In the genomic region with DNA sequence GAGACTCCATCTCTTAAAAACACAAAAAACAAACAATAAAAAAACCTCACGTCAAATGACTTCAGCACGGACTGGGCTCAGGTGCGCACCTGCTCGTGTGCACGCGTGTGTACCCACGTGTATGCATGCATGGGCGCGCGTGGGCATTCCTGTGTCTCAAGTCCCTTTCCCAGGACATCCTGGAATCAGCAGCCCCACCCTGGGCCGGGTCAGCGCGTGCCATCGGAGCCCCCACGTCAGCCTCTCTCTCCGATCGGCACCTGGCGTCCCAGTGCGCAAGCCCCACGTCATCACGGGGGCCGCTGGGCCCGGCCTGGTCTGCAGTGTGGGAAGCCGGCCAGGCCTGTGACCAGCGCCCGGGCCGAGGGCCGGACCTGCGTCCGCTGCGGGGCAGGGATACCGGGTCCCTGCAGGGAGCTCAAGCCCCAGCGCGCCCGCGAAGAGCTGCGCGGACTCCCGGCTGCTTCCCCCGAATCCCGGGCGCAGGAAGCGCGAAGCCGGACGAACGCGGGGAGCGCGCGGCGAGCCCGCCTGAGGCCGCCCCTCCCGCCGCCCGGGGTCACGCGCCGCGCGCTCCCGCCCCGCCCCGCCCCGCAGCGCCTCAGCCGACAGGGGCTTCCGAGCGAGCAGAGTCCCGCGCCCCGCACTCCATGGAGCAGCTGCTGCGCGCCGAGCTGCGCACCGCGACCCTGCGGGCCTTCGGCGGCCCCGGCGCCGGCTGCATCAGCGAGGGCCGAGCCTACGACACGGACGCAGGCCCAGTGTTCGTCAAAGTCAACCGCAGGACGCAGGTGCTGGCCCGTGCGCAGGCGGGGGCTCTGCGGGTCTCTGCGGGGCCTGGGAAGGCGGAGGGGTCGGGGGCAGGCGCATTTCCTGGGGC, we compare ENCODE assay signal across 8 cellular contexts. TPM values are rescaled to one million over a fixed set of nuclear protein-coding genes. Genes with fewer than 3 reads are reported as not detected.
DNase-seq lines count a peak whose midpoint lies in the region; ATAC-seq, FAIRE-seq and TF ChIP-seq lines count a peak whose summit lies in the region.

A gene (plus strand): TSS at position 629 of the 880 bp plus-strand sequence. CDS start 22 bp downstream, at position 651.

- H3K36me3 ChIP-seq in CD4-positive, alpha-beta memory T cell (ENCODE audit: insufficient read depth, low read length), result no peaks in the 10 kb centered on the region
- peaks cover 6% of the 10 kb centered on the region for H3K36me3 ChIP-seq in ectodermal cell (ENCODE audit: control insufficient read depth, insufficient read depth, low read length)
- peaks cover 5 to 6% of the 10 kb centered on the region in 2 experiments; a peak in 4 of 5 replicates for H3K36me3 ChIP-seq in HepG2 (replicated peaks in 1 of 2; ENCODE audit: control insufficient read depth in 1 of 2, insufficient read depth in 2 of 2, low read length in 2 of 2)

- intact Hi-C loops in CD4-positive, alpha-beta memory T cell (cut with micrococcal nuclease), result no loop called here
- intact Hi-C loops in HepG2 (cut with micrococcal nuclease; ENCODE audit: unreplicated experiment), result no loop called here

- TF ChIP-seq EP300 in HepG2 (IDR thresholded peaks at IDR 0.05; ENCODE audit: low read depth in 2 of 2, low read length in 2 of 2) (no peak), HepG2 (CRISPR knock-in tag; IDR thresholded peaks at IDR 0.05; ENCODE audit: borderline replicate concordance) (no peak)

- peaks cover 0 to 15% (median 7%) of the 10 kb centered on the region in 8 donors for H3K9me3 Mint-ChIP-seq in CD4-positive, alpha-beta memory T cell
- peaks cover 1 to 6% (median 3%) of the 10 kb centered on the region in 3 donors for H3K9me3 Mint-ChIP-seq in IgD-negative memory B cell
- H3K9me3 Mint-ChIP-seq in WTC11, result peaks cover 12% of the 10 kb centered on the region
- H3K9me3 Mint-ChIP-seq in stimulated activated effector memory CD8-positive, alpha-beta T cell treated with anti-CD3 and anti-CD28 coated beads, Interleukin-12 subunit alpha, Interleukin-12 subunit beta, amount 100 ng/mL, for 72 hours, result peaks cover 7% of the 10 kb centered on the region

- H4K20me1 ChIP-seq in HepG2 (ENCODE audit: insufficient read depth, low read length), result no peaks in the 10 kb centered on the region

- no peak within 1 kb of the TSS for H3K27ac ChIP-seq in CD4-positive, alpha-beta memory T cell (ENCODE audit: low read depth, low read length)
- no peak within 1 kb of the TSS for H3K27ac ChIP-seq in ectodermal cell (ENCODE audit: insufficient read depth, low read depth, low read length, poor library complexity, severe bottlenecking)
- H3K27ac ChIP-seq in HepG2 (ENCODE audit: extremely low read length, insufficient read depth, low read length), result peak within 1 kb of the TSS; percentile 60

- POLR2A ChIA-PET in CD4-positive, alpha-beta memory T cell (lab: Charles Lee; ENCODE audit: partially characterized antibody), result interaction anchor here (0.7 to 0.9 kb wide), 2 partner anchors 16 to 23 kb away, joined by 3 read pairs; no protein-coding TSS in a partner anchor
- POLR2A ChIA-PET in WTC11 (lab: Charles Lee) (no interaction called here), HepG2 (lab: Yijun Ruan, JAX) (interaction anchor here (1.0 to 1.9 kb wide), 3 partner anchors 15 to 19 kb away, joined by 3 to 16 read pairs (median 6); a partner anchor contains a TSS)

- WGBS in ectodermal cell, 2 experiments, result 8% methylated on average over 101 of the region's 101 CpGs
- 70% methylated on average over 22 of the region's 101 CpGs for WGBS in HepG2 (ENCODE audit: low lambda C conversion rate)

- no peak for TF ChIP-seq CTCF in WTC11 (IDR thresholded peaks at IDR 0.05)
- no peak for TF ChIP-seq CTCF in HepG2 (CRISPR knock-in tag; IDR thresholded peaks at IDR 0.05)

- H3K9me3 ChIP-seq in CD4-positive, alpha-beta memory T cell (ENCODE audit: control insufficient read depth in 1 of 2, low read length in 2 of 2), result peaks cover 0 to 6% of the 10 kb centered on the region in 2 donors
- H3K9me3 ChIP-seq in ectodermal cell (ENCODE audit: control insufficient read depth, low read length), result peaks cover 4% of the 10 kb centered on the region
- peaks cover 16% of the 10 kb centered on the region for H3K9me3 ChIP-seq in HepG2 (ENCODE audit: low read length)

- H3K9ac ChIP-seq in HepG2 (ENCODE audit: insufficient read depth, low read depth, low read length), result peak within 1 kb of the TSS; percentile 75

- TF ChIP-seq POLR2A in HepG2 (IDR thresholded peaks at IDR 0.05; ENCODE audit: insufficient read depth in 1 of 2, low read depth in 2 of 2, low read length in 2 of 2), result peak; percentile 67 to 91

- peak in 1 of 5 donors; percentile 7 for DNase-seq in CD4-positive, alpha-beta memory T cell
- peak; percentile 70 for DNase-seq in WTC11 (ENCODE audit: low spot score)
- peak; percentile 48 for DNase-seq in HepG2 (ENCODE audit: low spot score)
- no peak for DNase-seq in stimulated activated effector memory CD8-positive, alpha-beta T cell treated with anti-CD3 and anti-CD28 coated beads, Interleukin-12 subunit alpha, Interleukin-12 subunit beta, amount 100 ng/mL, for 72 hours (ENCODE audit: low spot score in 2 of 2)

- H3K4me2 ChIP-seq in HepG2 (ENCODE audit: low read depth, low read length), result peak within 1 kb of the TSS; percentile 89

- ATAC-seq in WTC11, result peak; percentile 84
- ATAC-seq in HepG2, result peak; percentile 46
- ATAC-seq in stimulated activated effector memory CD8-positive, alpha-beta T cell treated with anti-CD3 and anti-CD28 coated beads, Interleukin-12 subunit alpha, Interleukin-12 subunit beta, amount 100 ng/mL, for 72 hours, result peak; percentile 55
- ATAC-seq in HG02763 (IDR thresholded peaks at IDR 0.05; ENCODE audit: unreplicated experiment), result no peak
- no peak for ATAC-seq in GM21390 (IDR thresholded peaks at IDR 0.05; ENCODE audit: unreplicated experiment)

- peak within 1 kb of the TSS; percentile 36 to 80 (median 62) for H3K4me3 Mint-ChIP-seq in CD4-positive, alpha-beta memory T cell
- H3K4me3 Mint-ChIP-seq in IgD-negative memory B cell (peak within 1 kb of the TSS in 3 of 4 donors; percentile 65 to 76 (median 67)), WTC11 (peak within 1 kb of the TSS; percentile 66)
- H3K4me3 Mint-ChIP-seq in stimulated activated effector memory CD8-positive, alpha-beta T cell treated with anti-CD3 and anti-CD28 coated beads, Interleukin-12 subunit alpha, Interleukin-12 subunit beta, amount 100 ng/mL, for 72 hours, result peak within 1 kb of the TSS; percentile 49

- BruUV-seq in HepG2 (replicated peaks; lab: Mats Ljungman, UMichigan), result TSS peak; percentile 74

- H3K4me3 ChIP-seq in CD4-positive, alpha-beta memory T cell (ENCODE audit: low read length in 2 of 2), result peak within 1 kb of the TSS in 1 of 2 donors; percentile 38
- H3K4me3 ChIP-seq in ectodermal cell (ENCODE audit: insufficient read depth, low read depth, low read length) (peak within 1 kb of the TSS; percentile 60), HepG2 (replicated peaks in 1 of 3; ENCODE audit: insufficient read depth in 1 of 3, low read depth in 2 of 3, low read length in 3 of 3) (peak within 1 kb of the TSS; percentile 70 to 87 (median 83))

- H3K36me3 Mint-ChIP-seq in CD4-positive, alpha-beta memory T cell, result peaks cover 10 to 20% of the 10 kb centered on the region in 2 donors
- H3K36me3 Mint-ChIP-seq in IgD-negative memory B cell, result peaks cover 14% of the 10 kb centered on the region
- H3K36me3 Mint-ChIP-seq in WTC11, result peaks cover 25% of the 10 kb centered on the region
- peaks cover 21% of the 10 kb centered on the region for H3K36me3 Mint-ChIP-seq in stimulated activated effector memory CD8-positive, alpha-beta T cell treated with anti-CD3 and anti-CD28 coated beads, Interleukin-12 subunit alpha, Interleukin-12 subunit beta, amount 100 ng/mL, for 72 hours

- no peak for FAIRE-seq in HepG2 (lab: Jason Lieb, UNC)

- peaks cover 18% of the 10 kb centered on the region for H3K79me2 ChIP-seq in HepG2 (ENCODE audit: insufficient read depth, low read length)

- TF ChIP-seq RAD21 in HepG2 (CRISPR knock-in tag; IDR thresholded peaks at IDR 0.05), result peak; percentile 69

- H3K27ac Mint-ChIP-seq in CD4-positive, alpha-beta memory T cell, result no peak within 1 kb of the TSS
- H3K27ac Mint-ChIP-seq in IgD-negative memory B cell (no peak within 1 kb of the TSS), WTC11 (peak within 1 kb of the TSS; percentile 63; the same call in 1 of the 2 replicates)
- H3K27ac Mint-ChIP-seq in stimulated activated effector memory CD8-positive, alpha-beta T cell treated with anti-CD3 and anti-CD28 coated beads, Interleukin-12 subunit alpha, Interleukin-12 subunit beta, amount 100 ng/mL, for 72 hours, result no peak within 1 kb of the TSS

- H3K27me3 Mint-ChIP-seq in CD4-positive, alpha-beta memory T cell, result no peaks in the 10 kb centered on the region
- peaks cover 5% of the 10 kb centered on the region for H3K27me3 Mint-ChIP-seq in IgD-negative memory B cell
- peaks cover 19% of the 10 kb centered on the region for H3K27me3 Mint-ChIP-seq in WTC11 (ENCODE audit: low read depth)

- no peaks in the 10 kb centered on the region for H3K27me3 ChIP-seq in CD4-positive, alpha-beta memory T cell (ENCODE audit: insufficient read depth, low read length)
- H3K27me3 ChIP-seq in ectodermal cell (ENCODE audit: control insufficient read depth, insufficient read depth, low read length, poor library complexity, severe bottlenecking), result peaks cover 3% of the 10 kb centered on the region
- H3K27me3 ChIP-seq in HepG2 (ENCODE audit: control insufficient read depth in 1 of 2, insufficient read depth in 2 of 2, low read length in 2 of 2), result no peaks in the 10 kb centered on the region

- in situ Hi-C loops in HepG2 (cut with HindIII; ENCODE audit: extremely low pct_ligation_motif_present, low pct_unique_long_range_greater_than_20kb), result no loop called here

- peaks cover 4% of the 10 kb centered on the region for H3K4me1 ChIP-seq in CD4-positive, alpha-beta memory T cell (ENCODE audit: insufficient read depth, low read length)
- H3K4me1 ChIP-seq in ectodermal cell (ENCODE audit: control insufficient read depth, insufficient read depth, low read length) (no peaks in the 10 kb centered on the region), HepG2 (ENCODE audit: insufficient read depth, low read length) (peaks cover 45% of the 10 kb centered on the region)

- H3K4me1 Mint-ChIP-seq in CD4-positive, alpha-beta memory T cell, result peaks cover 0 to 9% (median 5%) of the 10 kb centered on the region in 4 donors
- H3K4me1 Mint-ChIP-seq in IgD-negative memory B cell (peaks cover 0 to 5% (median 1%) of the 10 kb centered on the region in 3 donors), WTC11 (peaks cover 4% of the 10 kb centered on the region; the same call in 1 of the 2 replicates)
- no peaks in the 10 kb centered on the region for H3K4me1 Mint-ChIP-seq in stimulated activated effector memory CD8-positive, alpha-beta T cell treated with anti-CD3 and anti-CD28 coated beads, Interleukin-12 subunit alpha, Interleukin-12 subunit beta, amount 100 ng/mL, for 72 hours

- H2AFZ ChIP-seq in HepG2 (ENCODE audit: low read length), result no peak within 1 kb of the TSS

- CTCF ChIA-PET in CD4-positive, alpha-beta memory T cell (lab: Charles Lee; ENCODE audit: partially characterized antibody), result no interaction called here
- CTCF ChIA-PET in WTC11 (lab: Charles Lee) (interaction anchor here (1.7 kb wide), 1 partner anchor 9 kb away, joined by 6 read pairs; no protein-coding TSS in a partner anchor), HepG2 (lab: Yijun Ruan, JAX; ENCODE audit: low intra/inter-chr PET ratio, low total read pairs) (no interaction called here)

RNA-seq across cellular contexts. Expression of the gene that starts here (rescaled TPM):
- total RNA-seq in CD4-positive, alpha-beta memory T cell, result 1 to 10 TPM; 5.3 to 8.1 TPM
- polyA plus RNA-seq in CD4-positive, alpha-beta memory T cell, result under 1 TPM; 0.26 to 0.77 TPM
- polyA plus RNA-seq in IgD-negative memory B cell, result not detected
- total RNA-seq in WTC11 (2021), result 19.3 to 23.6 TPM (median 21.2 TPM) in 3 replicates
- polyA plus RNA-seq in ectodermal cell (2013, experiment 1 of 4), result 24.8 TPM
- 26.3 TPM for polyA plus RNA-seq in ectodermal cell (2013, experiment 2 of 4)
- 20.3 TPM for polyA plus RNA-seq in ectodermal cell (2013, experiment 3 of 4)
- 18.9 TPM for polyA plus RNA-seq in ectodermal cell (2013, experiment 4 of 4)
- total RNA-seq in HepG2 (2016; rRNA removed; fragmentation: Illumina TruSeq; extraction: Trizol), result 12.2 and 22.0 TPM in 2 replicates
- 9.6 and 10.3 TPM in 2 replicates for total RNA-seq in HepG2 (2016; cell fraction: cytosol; rRNA removed; fragmentation: Illumina TruSeq; extraction: Trizol; ENCODE audit: low read depth)
- total RNA-seq in HepG2 (2016; cell fraction: insoluble cytoplasmic fraction; rRNA removed; fragmentation: Illumina TruSeq; extraction: Trizol), result 12.7 and 23.9 TPM in 2 replicates
- total RNA-seq in HepG2 (2016; cell fraction: membrane; rRNA removed; fragmentation: Illumina TruSeq; extraction: Trizol), result 17.0 and 17.4 TPM in 2 replicates
- total RNA-seq in HepG2 (2016; cell fraction: nucleus; rRNA removed; fragmentation: Illumina TruSeq; extraction: Trizol), result 29.1 and 32.3 TPM in 2 replicates
- 3.5 and 5.7 TPM in 2 replicates for polyA plus RNA-seq in HepG2 (2011; rRNA removed)
- polyA plus RNA-seq in HepG2 (2011; cell fraction: cytosol; rRNA removed), result 1.9 and 2.0 TPM in 2 replicates
- 27.8 and 27.9 TPM in 2 replicates for polyA plus RNA-seq in HepG2 (2011; cell fraction: nucleus; rRNA removed)
- 48.6 and 58.1 TPM in 2 replicates for polyA plus RNA-seq in HepG2 (2012)
- 21.3 and 21.5 TPM in 2 replicates for polyA plus RNA-seq in HepG2 (2016; cell fraction: cytosol; fragmentation: Illumina TruSeq; extraction: Trizol; ENCODE audit: low read depth)
- polyA plus RNA-seq in HepG2 (2016; cell fraction: insoluble cytoplasmic fraction; fragmentation: Illumina TruSeq; extraction: Trizol; ENCODE audit: low read depth), result 52.3 and 61.0 TPM in 2 replicates
- polyA plus RNA-seq in HepG2 (2016; cell fraction: membrane; fragmentation: Illumina TruSeq; extraction: Trizol; ENCODE audit: low read depth), result 23.7 and 26.9 TPM in 2 replicates
- polyA plus RNA-seq in HepG2 (2016; cell fraction: nucleus; fragmentation: Illumina TruSeq; extraction: Trizol; ENCODE audit: insufficient read depth, low read depth), result 78.1 and 80.9 TPM in 2 replicates
- polyA minus RNA-seq in HepG2 (2011; rRNA and poly(A)+ RNA removed; ENCODE audit: low replicate concordance), result 1.6 and 9.2 TPM in 2 replicates
- 17.1 and 26.0 TPM in 2 replicates for polyA minus RNA-seq in HepG2 (2011; cell fraction: cytosol; rRNA and poly(A)+ RNA removed)
- polyA minus RNA-seq in HepG2 (2011; cell fraction: nucleus; rRNA and poly(A)+ RNA removed), result 24.3 and 29.1 TPM in 2 replicates

Comparison
In these comparisons a context has a peak if more than half of its experiments do, and no peak if none do; other contexts are left out.
1. DNase-seq: peak in WTC11 (single experiment) and HepG2 (single experiment); none in stimulated activated effector memory CD8-positive, alpha-beta T cell treated with anti-CD3 and anti-CD28 coated beads, Interleukin-12 subunit alpha, Interleukin-12 subunit beta, amount 100 ng/mL, for 72 hours (0 of 2).
2. ATAC-seq: peak in WTC11 (single experiment), HepG2 (single experiment) and stimulated activated effector memory CD8-positive, alpha-beta T cell treated with anti-CD3 and anti-CD28 coated beads, Interleukin-12 subunit alpha, Interleukin-12 subunit beta, amount 100 ng/mL, for 72 hours (single experiment); none in HG02763 (single experiment) and GM21390 (single experiment).
3. Peak in every context shown above with its lines, with median percentiles within 50 percentile points of each other: H3K4me3 Mint-ChIP-seq.